1 cellular context compared by ENCODE assay signal in genomic region chr6:36064770-36065396, GRCh38.
TF ChIP-seq lines count a peak whose summit lies in the region.

No MANE protein-coding gene starts in this region.

TF ChIP-seq in GM12878, 131 proteins besides CTCF, POLR2A, EP300 and RAD21:
- no peak for TF ChIP-seq KDM1A (IDR thresholded peaks at IDR 0.05; ENCODE audit: borderline replicate concordance)
- TF ChIP-seq NRF1 (conservative IDR thresholded peaks at IDR 0.05; ENCODE audit: low read depth, low read length): no peak
- no peak for TF ChIP-seq HDGF (IDR thresholded peaks at IDR 0.05)
- no peak for TF ChIP-seq SREBF2 (IDR thresholded peaks at IDR 0.05; ENCODE audit: low read length)
- TF ChIP-seq ESRRA (IDR thresholded peaks at IDR 0.05; ENCODE audit: low read length): no peak
- no peak for TF ChIP-seq ZNF217 (IDR thresholded peaks at IDR 0.05)
- no peak for TF ChIP-seq STAT3 (IDR thresholded peaks at IDR 0.05; ENCODE audit: low read depth, low read length)
- TF ChIP-seq MAX (IDR thresholded peaks at IDR 0.05; ENCODE audit: low read depth, low read length): no peak
- TF ChIP-seq FOXK2 (IDR thresholded peaks at IDR 0.05): no peak
- no peak for TF ChIP-seq POLR2AphosphoS2 (IDR thresholded peaks at IDR 0.05; ENCODE audit: low read depth, low read length)
- TF ChIP-seq, protein P1, sequence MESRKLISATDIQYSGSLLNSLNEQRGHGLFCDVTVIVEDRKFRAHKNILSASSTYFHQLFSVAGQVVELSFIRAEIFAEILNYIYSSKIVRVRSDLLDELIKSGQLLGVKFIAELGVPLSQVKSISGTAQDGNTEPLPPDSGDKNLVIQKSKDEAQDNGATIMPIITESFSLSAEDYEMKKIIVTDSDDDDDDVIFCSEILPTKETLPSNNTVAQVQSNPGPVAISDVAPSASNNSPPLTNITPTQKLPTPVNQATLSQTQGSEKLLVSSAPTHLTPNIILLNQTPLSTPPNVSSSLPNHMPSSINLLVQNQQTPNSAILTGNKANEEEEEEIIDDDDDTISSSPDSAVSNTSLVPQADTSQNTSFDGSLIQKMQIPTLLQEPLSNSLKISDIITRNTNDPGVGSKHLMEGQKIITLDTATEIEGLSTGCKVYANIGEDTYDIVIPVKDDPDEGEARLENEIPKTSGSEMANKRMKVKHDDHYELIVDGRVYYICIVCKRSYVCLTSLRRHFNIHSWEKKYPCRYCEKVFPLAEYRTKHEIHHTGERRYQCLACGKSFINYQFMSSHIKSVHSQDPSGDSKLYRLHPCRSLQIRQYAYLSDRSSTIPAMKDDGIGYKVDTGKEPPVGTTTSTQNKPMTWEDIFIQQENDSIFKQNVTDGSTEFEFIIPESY (IDR thresholded peaks at IDR 0.05): no peak
- TF ChIP-seq IKZF2 (IDR thresholded peaks at IDR 0.05): no peak
- no peak for TF ChIP-seq ETV6 (conservative IDR thresholded peaks at IDR 0.05 in 1 of 2, IDR thresholded peaks at IDR 0.05 in 1 of 2; ENCODE audit: borderline replicate concordance in 1 of 2, low read depth in 1 of 2)
- no peak for TF ChIP-seq PBX3 (IDR thresholded peaks at IDR 0.05; ENCODE audit: insufficient replicate concordance, low read depth, low read length)
- no peak for TF ChIP-seq NR2F1 (conservative IDR thresholded peaks at IDR 0.05)
- no peak for TF ChIP-seq MEF2A (IDR thresholded peaks at IDR 0.05; ENCODE audit: insufficient read depth, low read depth, low read length)
- TF ChIP-seq KAT2A (conservative IDR thresholded peaks at IDR 0.05; ENCODE audit: control insufficient read depth, low read depth, low read length): no peak
